ENCODE assay signal across 32 cellular contexts in genomic region chr18:27473359-27473758, GRCh38.
"Had no signal": no experiment of that assay in that cellular context is flagged by ENCODE, and none has a peak within 500 bp of the region (broad histone marks: within the 10 kb centered on the region; RNA-seq: fewer than 3 reads in every experiment).

No MANE protein-coding gene starts in this region.

- H3K9me3 ChIP-seq: adrenal gland, Peyer's patch, SJSA1 had no signal

- FAIRE-seq: astrocyte, bronchial epithelial cell had no signal

- H3K4me3 ChIP-seq: adrenal gland, Peyer's patch, SJSA1 had no signal

- H3K27me3 ChIP-seq: adrenal gland, Peyer's patch, SJSA1 had no signal

- ATAC-seq: activated naive CD4-positive, alpha-beta T cell treated with anti-CD3 and anti-CD28 coated beads, Interleukin-2, amount 50 U/mL, for 72 hours; activated T-cell treated with anti-CD3 and anti-CD28 coated beads, Interleukin-2, amount 50 U/mL, for 4 hours; PC-3; SK-N-SH treated with all-trans-retinoic acid at 6 μM for 48 hours; T-cell; T-helper 17 cell had no signal

- H3K36me3 ChIP-seq: adrenal gland, Peyer's patch, SJSA1 had no signal

- H3K4me1 ChIP-seq: adrenal gland, Peyer's patch, SJSA1 had no signal

- DNase-seq: activated B cell treated with CpG ODN at 0.5 μM for 24 hours; activated CD4-positive, alpha-beta memory T cell treated with anti-CD3 and anti-CD28 coated beads for 36 hours; activated CD4-positive, alpha-beta T cell treated with anti-CD3 and anti-CD28 coated beads for 4 hours; activated CD4-positive, alpha-beta T cell treated with anti-CD3 and anti-CD28 coated beads, Interleukin-2, amount 50 U/mL, for 1 hour; activated CD4-positive, CD25-positive, alpha-beta regulatory T cell treated with anti-CD3 and anti-CD28 coated beads, Interleukin-2, amount 50 U/mL, for 72 hours; activated CD8-positive, alpha-beta memory T cell treated with anti-CD3 and anti-CD28 coated beads, Interleukin-2, amount 50 U/mL, for 4 hours; activated gamma-delta T cell treated with Interleukin-2 at 50 U/mL for 16 hours; activated naive CD4-positive, alpha-beta T cell treated with anti-CD3 and anti-CD28 coated beads for 36 hours; activated T-cell treated with anti-CD3 and anti-CD28 coated beads for 4 hours; activated T-cell treated with anti-CD3 and anti-CD28 coated beads, Interleukin-2, amount 50 U/mL, for 4 hours; adrenal gland; NCI-H1105; NCI-H1417 treated with DMSO at 0.1 percent for 48 hours; NCI-H187 treated with DMSO at 0.1 percent for 48 hours; NCI-H2081 treated with DMSO at 0.1 percent for 48 hours; NCI-H226; NCI-H446 treated with DMSO at 0.1 percent for 48 hours; NCI-H524 treated with DMSO at 0.1 percent for 48 hours; NK-92 treated with Interleukin-12 subunit alpha and Interleukin-12 subunit beta, amount 100 ng/mL, for 24 hours; PC-3; Peyer's patch; RPMI8226; SHP77 treated with DMSO at 0.1 percent for 48 hours; T-cell; T-helper 17 cell had no signal

- H3K27ac ChIP-seq: adrenal gland, KMS-11, Peyer's patch, SJSA1, VCaP had no signal
